ENCODE assay signal across 3 cellular contexts in genomic region chrX:107396235-107396634, GRCh38.
TF ChIP-seq lines count a peak whose summit lies in the region.

No MANE protein-coding gene starts in this region.

TF ChIP-seq in A549, 52 proteins besides CTCF, POLR2A, EP300 and RAD21:
- no peak for TF ChIP-seq EHF (CRISPR knock-in tag; IDR thresholded peaks at IDR 0.05)
- TF ChIP-seq, protein P1, sequence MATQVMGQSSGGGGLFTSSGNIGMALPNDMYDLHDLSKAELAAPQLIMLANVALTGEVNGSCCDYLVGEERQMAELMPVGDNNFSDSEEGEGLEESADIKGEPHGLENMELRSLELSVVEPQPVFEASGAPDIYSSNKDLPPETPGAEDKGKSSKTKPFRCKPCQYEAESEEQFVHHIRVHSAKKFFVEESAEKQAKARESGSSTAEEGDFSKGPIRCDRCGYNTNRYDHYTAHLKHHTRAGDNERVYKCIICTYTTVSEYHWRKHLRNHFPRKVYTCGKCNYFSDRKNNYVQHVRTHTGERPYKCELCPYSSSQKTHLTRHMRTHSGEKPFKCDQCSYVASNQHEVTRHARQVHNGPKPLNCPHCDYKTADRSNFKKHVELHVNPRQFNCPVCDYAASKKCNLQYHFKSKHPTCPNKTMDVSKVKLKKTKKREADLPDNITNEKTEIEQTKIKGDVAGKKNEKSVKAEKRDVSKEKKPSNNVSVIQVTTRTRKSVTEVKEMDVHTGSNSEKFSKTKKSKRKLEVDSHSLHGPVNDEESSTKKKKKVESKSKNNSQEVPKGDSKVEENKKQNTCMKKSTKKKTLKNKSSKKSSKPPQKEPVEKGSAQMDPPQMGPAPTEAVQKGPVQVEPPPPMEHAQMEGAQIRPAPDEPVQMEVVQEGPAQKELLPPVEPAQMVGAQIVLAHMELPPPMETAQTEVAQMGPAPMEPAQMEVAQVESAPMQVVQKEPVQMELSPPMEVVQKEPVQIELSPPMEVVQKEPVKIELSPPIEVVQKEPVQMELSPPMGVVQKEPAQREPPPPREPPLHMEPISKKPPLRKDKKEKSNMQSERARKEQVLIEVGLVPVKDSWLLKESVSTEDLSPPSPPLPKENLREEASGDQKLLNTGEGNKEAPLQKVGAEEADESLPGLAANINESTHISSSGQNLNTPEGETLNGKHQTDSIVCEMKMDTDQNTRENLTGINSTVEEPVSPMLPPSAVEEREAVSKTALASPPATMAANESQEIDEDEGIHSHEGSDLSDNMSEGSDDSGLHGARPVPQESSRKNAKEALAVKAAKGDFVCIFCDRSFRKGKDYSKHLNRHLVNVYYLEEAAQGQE (IDR thresholded peaks at IDR 0.05), result peak; percentile 73; the same call in 1 of the 2 replicates

TF ChIP-seq in HEK293, 187 proteins besides CTCF, POLR2A, EP300 and RAD21:
- no peak for TF ChIP-seq OVOL3 (tag by site-specific recombination; IDR thresholded peaks at IDR 0.05)
- TF ChIP-seq, protein P2, sequence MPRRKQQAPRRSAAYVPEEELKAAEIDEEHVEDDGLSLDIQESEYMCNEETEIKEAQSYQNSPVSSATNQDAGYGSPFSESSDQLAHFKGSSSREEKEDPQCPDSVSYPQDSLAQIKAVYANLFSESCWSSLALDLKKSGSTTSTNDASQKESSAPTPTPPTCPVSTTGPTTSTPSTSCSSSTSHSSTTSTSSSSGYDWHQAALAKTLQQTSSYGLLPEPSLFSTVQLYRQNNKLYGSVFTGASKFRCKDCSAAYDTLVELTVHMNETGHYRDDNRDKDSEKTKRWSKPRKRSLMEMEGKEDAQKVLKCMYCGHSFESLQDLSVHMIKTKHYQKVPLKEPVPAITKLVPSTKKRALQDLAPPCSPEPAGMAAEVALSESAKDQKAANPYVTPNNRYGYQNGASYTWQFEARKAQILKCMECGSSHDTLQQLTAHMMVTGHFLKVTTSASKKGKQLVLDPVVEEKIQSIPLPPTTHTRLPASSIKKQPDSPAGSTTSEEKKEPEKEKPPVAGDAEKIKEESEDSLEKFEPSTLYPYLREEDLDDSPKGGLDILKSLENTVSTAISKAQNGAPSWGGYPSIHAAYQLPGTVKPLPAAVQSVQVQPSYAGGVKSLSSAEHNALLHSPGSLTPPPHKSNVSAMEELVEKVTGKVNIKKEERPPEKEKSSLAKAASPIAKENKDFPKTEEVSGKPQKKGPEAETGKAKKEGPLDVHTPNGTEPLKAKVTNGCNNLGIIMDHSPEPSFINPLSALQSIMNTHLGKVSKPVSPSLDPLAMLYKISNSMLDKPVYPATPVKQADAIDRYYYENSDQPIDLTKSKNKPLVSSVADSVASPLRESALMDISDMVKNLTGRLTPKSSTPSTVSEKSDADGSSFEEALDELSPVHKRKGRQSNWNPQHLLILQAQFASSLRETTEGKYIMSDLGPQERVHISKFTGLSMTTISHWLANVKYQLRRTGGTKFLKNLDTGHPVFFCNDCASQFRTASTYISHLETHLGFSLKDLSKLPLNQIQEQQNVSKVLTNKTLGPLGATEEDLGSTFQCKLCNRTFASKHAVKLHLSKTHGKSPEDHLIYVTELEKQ (tag by site-specific recombination; IDR thresholded peaks at IDR 0.05; ENCODE audit: borderline replicate concordance), result no peak
- TF ChIP-seq, protein P1 (tag by site-specific recombination; IDR thresholded peaks at IDR 0.05), result peak; percentile 86
- TF ChIP-seq ZNF211 (tag by site-specific recombination; IDR thresholded peaks at IDR 0.05; ENCODE audit: low read depth), result no peak
- TF ChIP-seq ZFP37 (tag by site-specific recombination; IDR thresholded peaks at IDR 0.05), result no peak
- TF ChIP-seq, protein P3, sequence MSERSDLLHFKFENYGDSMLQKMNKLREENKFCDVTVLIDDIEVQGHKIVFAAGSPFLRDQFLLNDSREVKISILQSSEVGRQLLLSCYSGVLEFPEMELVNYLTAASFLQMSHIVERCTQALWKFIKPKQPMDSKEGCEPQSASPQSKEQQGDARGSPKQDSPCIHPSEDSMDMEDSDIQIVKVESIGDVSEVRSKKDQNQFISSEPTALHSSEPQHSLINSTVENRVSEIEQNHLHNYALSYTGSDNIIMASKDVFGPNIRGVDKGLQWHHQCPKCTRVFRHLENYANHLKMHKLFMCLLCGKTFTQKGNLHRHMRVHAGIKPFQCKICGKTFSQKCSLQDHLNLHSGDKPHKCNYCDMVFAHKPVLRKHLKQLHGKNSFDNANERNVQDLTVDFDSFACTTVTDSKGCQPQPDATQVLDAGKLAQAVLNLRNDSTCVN (tag by site-specific recombination; optimal IDR thresholded peaks at IDR 0.05), result no peak

TF ChIP-seq in GM12878, 131 proteins besides CTCF, POLR2A, EP300 and RAD21:
- no peak for TF ChIP-seq MEF2A (IDR thresholded peaks at IDR 0.05; ENCODE audit: insufficient read depth, low read depth, low read length)
- TF ChIP-seq, protein P1 (IDR thresholded peaks at IDR 0.05; ENCODE audit: low read depth, low read length), result peak; percentile 56; the same call in 1 of the 2 replicates
- no peak for TF ChIP-seq NBN (IDR thresholded peaks at IDR 0.05)
